In genomic region chr1:11602424-11602823, GRCh38 we compare ENCODE assay signal across 35 cellular contexts. TPM values are rescaled to one million over a fixed set of nuclear protein-coding genes. Genes with fewer than 3 reads are reported as not detected.
"Had no signal": no experiment of that assay in that cellular context is flagged by ENCODE, and none has a peak within 500 bp of the region (broad histone marks: within the 10 kb centered on the region; RNA-seq: fewer than 3 reads in every experiment).

No MANE protein-coding gene starts in this region.

- H3K36me3 Mint-ChIP-seq: activated CD8-positive, alpha-beta memory T cell treated with anti-CD3 and anti-CD28 coated beads, Interleukin-2, amount 10 ng/mL, durations not matched to agents 7 days and 5 days; activated naive CD8-positive, alpha-beta T cell treated with anti-CD3 and anti-CD28 coated beads for 36 hours; T-cell had no signal

- H3K27ac Mint-ChIP-seq: activated CD4-positive, alpha-beta memory T cell treated with anti-CD3 and anti-CD28 coated beads, Interleukin-2, amount 10 ng/mL, durations not matched to agents 7 days and 5 days; activated CD8-positive, alpha-beta memory T cell treated with anti-CD3 and anti-CD28 coated beads, Interleukin-2, amount 10 ng/mL, durations not matched to agents 7 days and 5 days; activated naive CD8-positive, alpha-beta T cell treated with anti-CD3 and anti-CD28 coated beads for 36 hours; T-cell had no signal

- H3K4me2 ChIP-seq: KMS-11, PC-9 had no signal

- H3K4me3 Mint-ChIP-seq: activated CD4-positive, alpha-beta memory T cell treated with anti-CD3 and anti-CD28 coated beads, Interleukin-2, amount 10 ng/mL, durations not matched to agents 7 days and 5 days; activated CD8-positive, alpha-beta memory T cell treated with anti-CD3 and anti-CD28 coated beads, Interleukin-2, amount 10 ng/mL, durations not matched to agents 7 days and 5 days; activated naive CD8-positive, alpha-beta T cell treated with anti-CD3 and anti-CD28 coated beads for 36 hours; T-cell had no signal

- H3K9me3 ChIP-seq: ascending aorta, breast epithelium had no signal

- H2AFZ ChIP-seq: PC-9 had no signal

- H3K9me3 Mint-ChIP-seq: activated CD4-positive, alpha-beta memory T cell treated with anti-CD3 and anti-CD28 coated beads, Interleukin-2, amount 10 ng/mL, durations not matched to agents 7 days and 5 days; activated naive CD8-positive, alpha-beta T cell treated with anti-CD3 and anti-CD28 coated beads for 36 hours; T-cell had no signal

- ATAC-seq: activated CD8-positive, alpha-beta memory T cell treated with anti-CD3 and anti-CD28 coated beads, Interleukin-2, amount 10 ng/mL, durations not matched to agents 7 days and 5 days; Right ventricle myocardium inferior; SK-N-SH treated with all-trans-retinoic acid at 6 μM for 48 hours; T-cell had no signal

- H3K27ac ChIP-seq: ascending aorta, breast epithelium, KMS-11, PC-9, RWPE1, VCaP had no signal

- H3K4me1 ChIP-seq: ascending aorta, breast epithelium had no signal

- H3K27me3 ChIP-seq: ascending aorta had no signal

- H3K4me1 Mint-ChIP-seq: activated CD4-positive, alpha-beta memory T cell treated with anti-CD3 and anti-CD28 coated beads, Interleukin-2, amount 10 ng/mL, durations not matched to agents 7 days and 5 days; activated CD8-positive, alpha-beta memory T cell treated with anti-CD3 and anti-CD28 coated beads, Interleukin-2, amount 10 ng/mL, durations not matched to agents 7 days and 5 days; activated naive CD8-positive, alpha-beta T cell treated with anti-CD3 and anti-CD28 coated beads for 36 hours; T-cell had no signal

- DNase-seq: activated CD4-positive, alpha-beta memory T cell treated with anti-CD3 and anti-CD28 coated beads, Interleukin-2, amount 10 ng/mL, durations not matched to agents 7 days and 5 days; activated CD4-positive, alpha-beta T cell treated with anti-CD3 and anti-CD28 coated beads for 1 hour; activated CD4-positive, alpha-beta T cell treated with anti-CD3 and anti-CD28 coated beads for 48 hours; activated CD4-positive, CD25-positive, alpha-beta regulatory T cell; activated CD8-positive, alpha-beta memory T cell treated with anti-CD3 and anti-CD28 coated beads for 24 hours; activated CD8-positive, alpha-beta memory T cell treated with anti-CD3 and anti-CD28 coated beads, Interleukin-2, amount 10 ng/mL, durations not matched to agents 7 days and 5 days; activated CD8-positive, alpha-beta memory T cell treated with anti-CD3 and anti-CD28 coated beads, Interleukin-2, amount 50 U/mL, for 48 hours; activated effector memory CD4-positive, alpha-beta T cell treated with anti-CD3 and anti-CD28 coated beads, Interleukin-2, amount 50 U/mL, for 16 hours; activated naive CD4-positive, alpha-beta T cell; activated naive CD4-positive, alpha-beta T cell treated with anti-CD3 and anti-CD28 coated beads, Interleukin-2, amount 50 U/mL, for 16 hours; activated naive CD8-positive, alpha-beta T cell treated with anti-CD3 and anti-CD28 coated beads for 36 hours; activated T-cell treated with anti-CD3 and anti-CD28 coated beads, Interleukin-2, amount 50 U/mL, for 48 hours; amniotic stem cell; MM.1S; MV-4-11; NCI-H1092; NCI-H1436 treated with DMSO at 0.1 percent for 48 hours; NCI-H1694 treated with DMSO at 0.1 percent for 48 hours; NCI-H2029; NCI-H345; NCI-H69; NK-92 treated with Interleukin-12 subunit alpha and Interleukin-12 subunit beta, amount 100 ng/mL, for 24 hours; PC-9; SIG-M5; T-cell; T-helper 2 cell; T-helper 9 cell had no signal

- H3K9ac ChIP-seq: KMS-11 had no signal

RNA-seq across cellular contexts. Expression of gene FBXO2, which starts 51.8 kb away (rescaled TPM):
- total RNA-seq: LHCN-M2 had no signal
